In genomic region chr16:63776034-63776433, GRCh38 we compare ENCODE assay signal across 35 cellular contexts.
"Had no signal": no experiment of that assay in that cellular context is flagged by ENCODE, and none has a peak within 500 bp of the region (broad histone marks: within the 10 kb centered on the region; RNA-seq: fewer than 3 reads in every experiment).

No MANE protein-coding gene starts in this region.

- DNase-seq: Kasumi-1, MG63, MM.1S, MV-4-11, NCI-H1048, NCI-H1092, NCI-H1092 treated with DMSO at 0.1 percent for 48 hours, NCI-H1105, NCI-H1105 treated with DMSO at 0.1 percent for 48 hours, NCI-H1417, NCI-H1417 treated with DMSO at 0.1 percent for 48 hours, NCI-H1436, NCI-H1436 treated with DMSO at 0.1 percent for 48 hours, NCI-H146, NCI-H1694, NCI-H1694 treated with DMSO at 0.1 percent for 48 hours, NCI-H187, NCI-H187 treated with DMSO at 0.1 percent for 48 hours, NCI-H1930, NCI-H2029, NCI-H2029 treated with DMSO at 0.1 percent for 48 hours, NCI-H2081, NCI-H2081 treated with DMSO at 0.1 percent for 48 hours, NCI-H2107, NCI-H2171, NCI-H2171 treated with DMSO at 0.1 percent for 48 hours, NCI-H2227 treated with DMSO at 0.1 percent for 48 hours, NCI-H226, NCI-H345, NCI-H446, NCI-H446 treated with DMSO at 0.1 percent for 48 hours, NCI-H510A, NCI-H510A treated with DMSO at 0.1 percent for 48 hours, NCI-H524, NCI-H524 treated with DMSO at 0.1 percent for 48 hours had no signal

- H3K9me3 ChIP-seq: MG63 had no signal

- H3K27me3 ChIP-seq: MG63 had no signal

- H3K4me3 ChIP-seq: MG63 had no signal

- H3K36me3 ChIP-seq: MG63 had no signal
